8 cellular contexts compared by ENCODE assay signal in the genomic region with DNA sequence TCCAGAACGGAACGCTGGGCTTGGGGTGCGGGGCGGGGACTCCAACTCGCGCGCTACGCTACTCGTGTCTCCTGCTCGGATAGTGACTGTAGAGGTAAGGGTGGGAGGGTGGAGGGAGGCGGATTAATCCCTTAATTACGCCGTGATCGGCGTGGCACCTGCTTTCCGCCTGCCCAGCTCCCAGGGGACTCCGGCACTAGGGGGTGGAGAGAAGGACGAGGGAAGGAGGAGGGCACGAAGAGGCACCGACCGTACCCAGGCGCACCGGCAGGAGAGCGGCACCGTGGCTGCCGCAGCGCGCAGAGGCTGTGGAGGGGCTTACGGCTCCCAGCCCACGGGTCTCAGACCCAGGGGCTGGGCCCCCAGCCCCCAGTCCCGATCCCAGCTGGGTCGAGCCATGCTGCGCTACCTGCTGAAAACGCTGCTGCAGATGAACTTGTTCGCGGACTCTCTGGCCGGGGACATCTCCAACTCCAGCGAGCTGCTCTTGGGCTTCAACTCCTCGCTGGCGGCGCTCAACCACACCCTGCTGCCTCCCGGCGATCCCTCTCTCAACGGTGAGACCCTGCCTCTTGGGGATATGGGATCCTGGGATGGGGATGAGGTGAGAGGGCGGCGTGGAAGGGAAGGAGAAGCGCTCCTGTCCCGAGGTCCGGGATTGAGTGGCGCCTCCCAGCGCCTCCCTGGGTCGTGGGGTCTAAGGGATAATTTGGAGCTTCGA. TPM values are rescaled to one million over a fixed set of nuclear protein-coding genes. Genes with fewer than 3 reads are reported as not detected.
DNase-seq lines count a peak whose midpoint lies in the region; ATAC-seq, FAIRE-seq and TF ChIP-seq lines count a peak whose summit lies in the region.

A gene with protein sequence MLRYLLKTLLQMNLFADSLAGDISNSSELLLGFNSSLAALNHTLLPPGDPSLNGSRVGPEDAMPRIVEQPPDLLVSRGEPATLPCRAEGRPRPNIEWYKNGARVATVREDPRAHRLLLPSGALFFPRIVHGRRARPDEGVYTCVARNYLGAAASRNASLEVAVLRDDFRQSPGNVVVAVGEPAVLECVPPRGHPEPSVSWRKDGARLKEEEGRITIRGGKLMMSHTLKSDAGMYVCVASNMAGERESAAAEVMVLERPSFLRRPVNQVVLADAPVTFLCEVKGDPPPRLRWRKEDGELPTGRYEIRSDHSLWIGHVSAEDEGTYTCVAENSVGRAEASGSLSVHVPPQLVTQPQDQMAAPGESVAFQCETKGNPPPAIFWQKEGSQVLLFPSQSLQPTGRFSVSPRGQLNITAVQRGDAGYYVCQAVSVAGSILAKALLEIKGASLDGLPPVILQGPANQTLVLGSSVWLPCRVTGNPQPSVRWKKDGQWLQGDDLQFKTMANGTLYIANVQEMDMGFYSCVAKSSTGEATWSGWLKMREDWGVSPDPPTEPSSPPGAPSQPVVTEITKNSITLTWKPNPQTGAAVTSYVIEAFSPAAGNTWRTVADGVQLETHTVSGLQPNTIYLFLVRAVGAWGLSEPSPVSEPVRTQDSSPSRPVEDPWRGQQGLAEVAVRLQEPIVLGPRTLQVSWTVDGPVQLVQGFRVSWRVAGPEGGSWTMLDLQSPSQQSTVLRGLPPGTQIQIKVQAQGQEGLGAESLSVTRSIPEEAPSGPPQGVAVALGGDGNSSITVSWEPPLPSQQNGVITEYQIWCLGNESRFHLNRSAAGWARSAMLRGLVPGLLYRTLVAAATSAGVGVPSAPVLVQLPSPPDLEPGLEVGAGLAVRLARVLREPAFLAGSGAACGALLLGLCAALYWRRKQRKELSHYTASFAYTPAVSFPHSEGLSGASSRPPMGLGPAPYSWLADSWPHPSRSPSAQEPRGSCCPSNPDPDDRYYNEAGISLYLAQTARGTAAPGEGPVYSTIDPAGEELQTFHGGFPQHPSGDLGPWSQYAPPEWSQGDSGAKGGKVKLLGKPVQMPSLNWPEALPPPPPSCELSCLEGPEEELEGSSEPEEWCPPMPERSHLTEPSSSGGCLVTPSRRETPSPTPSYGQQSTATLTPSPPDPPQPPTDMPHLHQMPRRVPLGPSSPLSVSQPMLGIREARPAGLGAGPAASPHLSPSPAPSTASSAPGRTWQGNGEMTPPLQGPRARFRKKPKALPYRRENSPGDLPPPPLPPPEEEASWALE (N-terminal part only) (plus strand): TSS at position 252 of the 721 bp plus-strand sequence. CDS start 146 bp downstream, at position 398.

- no peak for TF ChIP-seq CTCF in endothelial cell of umbilical vein (IDR thresholded peaks at IDR 0.05; ENCODE audit: extremely low read depth in 1 of 2, insufficient read depth in 1 of 2, low read depth in 1 of 2, low read length in 2 of 2)
- TF ChIP-seq CTCF in osteocyte (IDR thresholded peaks at IDR 0.05), result no peak

- no peak within 1 kb of the TSS for H3K4me3 ChIP-seq in endothelial cell of umbilical vein (replicated peaks in 1 of 3; ENCODE audit: insufficient read depth in 1 of 3, low read depth in 1 of 3, low read length in 3 of 3)

- no peaks in the 10 kb centered on the region for H3K36me3 Mint-ChIP-seq in osteocyte (ENCODE audit: unreplicated experiment)

- peaks cover 89 to 91% of the 10 kb centered on the region in 2 experiments for H3K27me3 ChIP-seq in endothelial cell of umbilical vein (ENCODE audit: control insufficient read depth in 2 of 2, insufficient read depth in 2 of 2, low read length in 2 of 2)

- TF ChIP-seq POLR2A in endothelial cell of umbilical vein (IDR thresholded peaks at IDR 0.05; ENCODE audit: low read depth, low read length), result no peak

- peaks cover 26% of the 10 kb centered on the region for H3K4me1 Mint-ChIP-seq in osteocyte (ENCODE audit: unreplicated experiment)

- BruUV-seq in endothelial cell of umbilical vein (replicated peaks; lab: Mats Ljungman, UMichigan), result no TSS peak

- H3K27ac ChIP-seq in endothelial cell of umbilical vein (ENCODE audit: insufficient read depth, low read depth, low read length), result no peak within 1 kb of the TSS

- no peak for FAIRE-seq in endothelial cell of umbilical vein (lab: Jason Lieb, UNC)

- H3K9ac ChIP-seq in endothelial cell of umbilical vein (replicated peaks; ENCODE audit: extremely low read depth, insufficient read depth, low read length), result no peak within 1 kb of the TSS

- in situ Hi-C loops in Caki2 (cut with HindIII; ENCODE audit: low pct_unique_long_range_greater_than_20kb, low sequenced_read_pairs), result no loop called here

- CTCF ChIA-PET in endothelial cell of umbilical vein (lab: Charles Lee), result interaction anchor here (0.6 to 3.3 kb wide), 34 partner anchors 11 to 464 kb away, joined by 3 to 86 read pairs (median 10); a partner anchor contains a TSS

- H3K9me3 ChIP-seq in endothelial cell of umbilical vein (replicated peaks; ENCODE audit: control insufficient read depth, insufficient read depth, low read length), result no peaks in the 10 kb centered on the region

- intact Hi-C loops in endothelial cell of umbilical vein (cut with micrococcal nuclease), result no loop called here

- H4K20me1 ChIP-seq in endothelial cell of umbilical vein (replicated peaks; ENCODE audit: control insufficient read depth, extremely low read depth, insufficient read depth, low read length), result no peaks in the 10 kb centered on the region

- H2AFZ ChIP-seq in endothelial cell of umbilical vein (ENCODE audit: low read depth, low read length), result no peak within 1 kb of the TSS

- H3K4me1 ChIP-seq in endothelial cell of umbilical vein (ENCODE audit: control insufficient read depth, extremely low read depth, insufficient read depth, low read length), result peaks cover 9% of the 10 kb centered on the region

- no peaks in the 10 kb centered on the region for H3K36me3 ChIP-seq in endothelial cell of umbilical vein (ENCODE audit: control insufficient read depth in 2 of 2, extremely low read depth in 1 of 2, insufficient read depth in 2 of 2, low read length in 2 of 2)

- H3K9me1 ChIP-seq in endothelial cell of umbilical vein (replicated peaks; ENCODE audit: control insufficient read depth, extremely low read depth, insufficient read depth, low read length), result no peaks in the 10 kb centered on the region

- peak within 1 kb of the TSS; percentile 69 for H3K4me3 Mint-ChIP-seq in osteocyte (ENCODE audit: unreplicated experiment)

- H3K79me2 ChIP-seq in endothelial cell of umbilical vein (ENCODE audit: control insufficient read depth, insufficient read depth, low read length), result no peaks in the 10 kb centered on the region

- H3K4me2 ChIP-seq in endothelial cell of umbilical vein (ENCODE audit: insufficient read depth, low read length), result peak within 1 kb of the TSS; percentile 49

- no peak for ATAC-seq in HG03571 (IDR thresholded peaks at IDR 0.05; ENCODE audit: unreplicated experiment)
- no peak for ATAC-seq in GM21515 (IDR thresholded peaks at IDR 0.05; ENCODE audit: unreplicated experiment)

- peaks cover 95% of the 10 kb centered on the region for H3K27me3 Mint-ChIP-seq in osteocyte (ENCODE audit: unreplicated experiment)

- no peaks in the 10 kb centered on the region for H3K9me3 Mint-ChIP-seq in osteocyte (ENCODE audit: unreplicated experiment)

- H3K27ac Mint-ChIP-seq in osteocyte (ENCODE audit: unreplicated experiment), result no peak within 1 kb of the TSS

- DNase-seq in Caki2 (ENCODE audit: low read depth) (no peak), NCI-H524 (lab: John Stamatoyannopoulos, UW) (peak; percentile 77 to 83), endothelial cell of umbilical vein (ENCODE audit: low read depth, low spot score) (no peak), osteocyte (ENCODE audit: extremely low spot score, unreplicated experiment) (no peak), NCI-H2107 treated with DMSO at 0.1 percent for 48 hours (lab: John Stamatoyannopoulos, UW; ENCODE audit: unreplicated experiment) (no peak), T1000 (lab: John Stamatoyannopoulos, UW) (no peak)

- POLR2A ChIA-PET in endothelial cell of umbilical vein (lab: Charles Lee), result no interaction called here

- dilution Hi-C loops in endothelial cell of umbilical vein (cut with MboI; ENCODE audit: extremely low pct_ligation_motif_present, low sequenced_read_pairs), result no loop called here

TF ChIP-seq in endothelial cell of umbilical vein, 7 proteins besides CTCF, POLR2A, EP300 and RAD21:
- TF ChIP-seq EZH2 (IDR thresholded peaks at IDR 0.05; ENCODE audit: borderline replicate concordance, low read depth, low read length, severe bottlenecking) (peak; percentile 97), JUN (IDR thresholded peaks at IDR 0.05; ENCODE audit: borderline replicate concordance, insufficient read depth, insufficient read length, low read depth) (no peak), POLR2AphosphoS5 (IDR thresholded peaks at IDR 0.05; ENCODE audit: insufficient read depth, low read depth, low read length) (no peak)

RNA-seq across cellular contexts. Expression of the gene that starts here (rescaled TPM):
- 14.7 and 15.2 TPM in 2 replicates for total RNA-seq in Caki2 (2014; rRNA removed; shearing (Covaris generic); ENCODE audit: low replicate concordance)
- total RNA-seq in endothelial cell of umbilical vein (19.3 and 27.1 TPM in 2 replicates), osteocyte (14.5 and 15.3 TPM in 2 replicates)
- 65.4 and 79.4 TPM in 2 replicates for polyA plus RNA-seq in endothelial cell of umbilical vein
- polyA plus RNA-seq in endothelial cell of umbilical vein (2011; cell fraction: cytosol; rRNA removed), result 19.2 and 33.6 TPM in 2 replicates
- 203 and 270 TPM in 2 replicates for polyA plus RNA-seq in endothelial cell of umbilical vein (2011; cell fraction: nucleus; rRNA removed)
- polyA plus RNA-seq in endothelial cell of umbilical vein (2012), result 15.1 and 33.3 TPM in 2 replicates
- polyA minus RNA-seq in endothelial cell of umbilical vein, result 11.4 and 20.7 TPM in 2 replicates
- polyA minus RNA-seq in endothelial cell of umbilical vein (2011; cell fraction: cytosol; rRNA and poly(A)+ RNA removed), result not detected
- 27.5 and 44.7 TPM in 2 replicates for polyA minus RNA-seq in endothelial cell of umbilical vein (2011; cell fraction: nucleus; rRNA and poly(A)+ RNA removed)

Comparison
In these comparisons a context has a peak if more than half of its experiments do, and no peak if none do; other contexts are left out.
1. DNase-seq: peak in NCI-H524 (2 of 2); none in Caki2 (single experiment), endothelial cell of umbilical vein (single experiment), osteocyte (single experiment), NCI-H2107 treated with DMSO at 0.1 percent for 48 hours (single experiment) and T1000 (single experiment).